8 cellular contexts compared by ENCODE assay signal in the genomic region with DNA sequence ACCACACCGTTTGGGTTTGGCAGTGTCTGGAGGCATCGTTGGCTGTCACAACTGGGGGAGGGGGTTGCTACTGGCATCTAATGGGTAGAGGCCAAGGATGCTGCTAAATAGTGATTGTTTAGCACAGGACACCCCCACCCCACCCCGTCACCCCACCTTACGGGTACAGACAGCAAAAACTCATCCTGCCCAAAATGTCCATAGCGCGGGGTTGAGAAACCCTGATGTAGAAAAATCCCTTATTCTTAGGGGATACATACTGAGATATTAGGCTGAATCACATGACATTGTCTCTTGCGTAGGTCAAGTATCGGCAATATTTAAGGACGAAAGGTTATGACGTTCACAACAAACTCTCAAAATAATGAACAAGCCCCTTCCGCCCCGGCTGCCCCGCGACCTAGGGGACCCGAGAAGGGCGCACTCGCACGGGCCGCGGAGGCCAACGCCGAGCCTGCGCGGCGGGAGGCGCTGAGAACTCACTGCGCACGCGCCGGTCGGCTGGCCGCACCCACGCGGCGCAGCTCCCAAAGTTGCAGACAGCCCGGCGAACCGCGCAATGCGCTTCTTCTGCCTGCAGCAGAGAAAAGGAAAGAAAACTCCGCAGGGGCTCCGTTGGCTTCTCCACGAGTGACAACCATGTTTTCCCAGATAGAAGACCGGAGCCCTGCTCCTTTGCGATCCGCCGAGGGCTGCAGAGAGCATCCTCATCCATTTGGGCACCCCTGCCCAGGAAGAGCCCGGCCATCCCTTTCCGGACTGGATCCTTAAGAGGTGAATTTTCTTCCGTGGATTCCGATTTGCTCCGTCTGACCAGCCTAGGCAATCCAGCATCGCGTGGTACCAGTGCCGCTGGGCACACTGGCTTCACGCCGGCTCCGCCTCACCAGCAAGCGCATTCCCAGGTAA.
DNase-seq lines count a peak whose midpoint lies in the region; ATAC-seq lines count a peak whose summit lies in the region.

No MANE protein-coding gene starts in this region.

- no peaks in the 10 kb centered on the region for H3K9me3 ChIP-seq in mononuclear cell (ENCODE audit: low read depth, low read length)

- peaks cover 7% of the 10 kb centered on the region for H3K27me3 ChIP-seq in mononuclear cell (ENCODE audit: insufficient read depth, low read length)

- H3K4me1 ChIP-seq in mononuclear cell (ENCODE audit: insufficient read depth, low read length): peaks cover 14% of the 10 kb centered on the region

- DNase-seq in C1 segment of cervical spinal cord (lab: John Stamatoyannopoulos, UW): peak in 13 of 14 donors; percentile 30 to 88 (median 77)
- peak; percentile 54 for DNase-seq in GM19240 (ENCODE audit: insufficient read length, low spot score)
- DNase-seq in NOMO-1 treated with DMSO at 0.1 percent for 48 hours (lab: John Stamatoyannopoulos, UW; ENCODE audit: unreplicated experiment): peak; percentile 61
- peak; percentile 75 for DNase-seq in activated CD8-positive, alpha-beta memory T cell treated with anti-CD3 and anti-CD28 coated beads, Interleukin-2, amount 50 U/mL, for 4 hours
- DNase-seq in epidermal melanocyte (ENCODE audit: insufficient read length, low spot score): peak; percentile 71
- peak; percentile 59 to 68 for DNase-seq in stimulated activated CD8-positive, alpha-beta memory T cell treated with anti-CD3 and anti-CD28 coated beads, Interleukin-2, amount 100 ng/mL, for 48 hours (ENCODE audit: low read depth in 2 of 2)

- peak overlapping the region; percentile 39 for H3K4me3 ChIP-seq in mononuclear cell (ENCODE audit: low read length)

- ATAC-seq in HG03432 (IDR thresholded peaks at IDR 0.05; ENCODE audit: unreplicated experiment): peak; percentile 95

Comparison
In these comparisons a context has a peak if more than half of its experiments do, and no peak if none do; other contexts are left out.
1. Peak in every context shown above with its lines: DNase-seq, ATAC-seq and H3K4me3 ChIP-seq.